Comparison of ENCODE assay signal across 9 cellular contexts in genomic region chr6:87909849-87910248, GRCh38.
DNase-seq lines count a peak whose midpoint lies in the region; TF ChIP-seq lines count a peak whose summit lies in the region.
"Had no signal": no experiment of that assay in that cellular context is flagged by ENCODE, and none has a peak within 500 bp of the region (broad histone marks: within the 10 kb centered on the region; RNA-seq: fewer than 3 reads in every experiment).

No MANE protein-coding gene starts in this region.

- H3K27ac Mint-ChIP-seq in Calu3 (ENCODE audit: unreplicated experiment), result no peak overlapping the region

- in situ Hi-C loops in brain microvascular endothelial cell (cut with HindIII; ENCODE audit: low pct_ligation_motif_present, low sequenced_read_pairs), result no loop called here

- H3K36me3 ChIP-seq in brain microvascular endothelial cell (replicated peaks), result no peaks in the 10 kb centered on the region
- H3K36me3 ChIP-seq: heart right ventricle had no signal

- H3K36me3 Mint-ChIP-seq in Calu3 (ENCODE audit: insufficient read depth, unreplicated experiment), result no peaks in the 10 kb centered on the region

- no TSS peak for BruUV-seq in Calu3 (replicated peaks; lab: Mats Ljungman, UMichigan)

- TF ChIP-seq CTCF in Calu3 (IDR thresholded peaks at IDR 0.05; ENCODE audit: unreplicated experiment) (no peak), brain microvascular endothelial cell (IDR thresholded peaks at IDR 0.05; ENCODE audit: low read depth, low read length, missing control alignments) (no peak)

- H3K27me3 ChIP-seq in brain microvascular endothelial cell (replicated peaks), result no peaks in the 10 kb centered on the region

- H3K9me3 Mint-ChIP-seq in Calu3 (ENCODE audit: low read depth, unreplicated experiment), result no peaks in the 10 kb centered on the region

- peak; percentile 52 for DNase-seq in Calu3
- peak; percentile 85 for DNase-seq in HS-5 (ENCODE audit: low read depth)
- peak; percentile 96 for DNase-seq in brain microvascular endothelial cell
- DNase-seq in non-pigmented ciliary epithelial cell (ENCODE audit: low read depth), result peak; percentile 56
- DNase-seq in mesenteric fat pad (ENCODE audit: low spot score), result no peak
- no peak for DNase-seq in NCI-H2107 treated with DMSO at 0.1 percent for 48 hours (lab: John Stamatoyannopoulos, UW; ENCODE audit: unreplicated experiment)
- no peak for DNase-seq in epidermal melanocyte (ENCODE audit: insufficient read length, low spot score)
- DNase-seq: heart right ventricle had no signal

- no peak overlapping the region for H3K4me3 Mint-ChIP-seq in Calu3 (ENCODE audit: low read depth, unreplicated experiment)
- H3K4me3 Mint-ChIP-seq: IgD-negative memory B cell had no signal

- H3K27ac ChIP-seq in brain microvascular endothelial cell, result peak overlapping the region; percentile 94
- H3K27ac ChIP-seq: heart right ventricle had no signal

- intact Hi-C loops in Calu3 (cut with micrococcal nuclease; ENCODE audit: unreplicated experiment), result no loop called here

- no peaks in the 10 kb centered on the region for H3K27me3 Mint-ChIP-seq in Calu3 (ENCODE audit: unreplicated experiment)

- CTCF ChIA-PET in Calu3 (lab: Charles Lee), result no interaction called here

- H3K4me3 ChIP-seq in brain microvascular endothelial cell (ENCODE audit: low read depth, low read length), result no peak overlapping the region
- H3K4me3 ChIP-seq: heart right ventricle had no signal

- peaks cover 14% of the 10 kb centered on the region for H3K4me1 Mint-ChIP-seq in Calu3 (ENCODE audit: low read depth, unreplicated experiment)

Comparison
In these comparisons a context has a peak if more than half of its experiments do, and no peak if none do; other contexts are left out.
1. DNase-seq: peak in Calu3 (single experiment), HS-5 (single experiment), brain microvascular endothelial cell (single experiment) and non-pigmented ciliary epithelial cell (single experiment); none in mesenteric fat pad (single experiment), NCI-H2107 treated with DMSO at 0.1 percent for 48 hours (single experiment) and epidermal melanocyte (single experiment).